35 cellular contexts compared by ENCODE assay signal in genomic region chr1:50326026-50326425, GRCh38.
"Had no signal": no experiment of that assay in that cellular context is flagged by ENCODE, and none has a peak within 500 bp of the region (broad histone marks: within the 10 kb centered on the region; RNA-seq: fewer than 3 reads in every experiment).

No MANE protein-coding gene starts in this region.

- H3K4me3 ChIP-seq: MG63 had no signal

- H3K36me3 ChIP-seq: MG63 had no signal

- H3K9ac ChIP-seq: KMS-11 had no signal

- DNase-seq: Karpas-422, Kasumi-1, KG1, MG63, MM.1S, MV-4-11, NCI-H1048, NCI-H1092, NCI-H1092 treated with DMSO at 0.1 percent for 48 hours, NCI-H1105, NCI-H1105 treated with DMSO at 0.1 percent for 48 hours, NCI-H1417, NCI-H1417 treated with DMSO at 0.1 percent for 48 hours, NCI-H1436, NCI-H1436 treated with DMSO at 0.1 percent for 48 hours, NCI-H146, NCI-H1694, NCI-H1694 treated with DMSO at 0.1 percent for 48 hours, NCI-H187, NCI-H187 treated with DMSO at 0.1 percent for 48 hours, NCI-H1930, NCI-H2029, NCI-H2029 treated with DMSO at 0.1 percent for 48 hours, NCI-H2081, NCI-H2081 treated with DMSO at 0.1 percent for 48 hours, NCI-H2107, NCI-H2171, NCI-H2171 treated with DMSO at 0.1 percent for 48 hours, NCI-H2227 treated with DMSO at 0.1 percent for 48 hours, NCI-H226, NCI-H345, NCI-H446, NCI-H446 treated with DMSO at 0.1 percent for 48 hours, NCI-H510A had no signal

- H3K4me2 ChIP-seq: KMS-11 had no signal

- H3K27ac ChIP-seq: KMS-11 had no signal

- H3K9me3 ChIP-seq: MG63 had no signal
